ENCODE assay signal across 25 cellular contexts in the genomic region with DNA sequence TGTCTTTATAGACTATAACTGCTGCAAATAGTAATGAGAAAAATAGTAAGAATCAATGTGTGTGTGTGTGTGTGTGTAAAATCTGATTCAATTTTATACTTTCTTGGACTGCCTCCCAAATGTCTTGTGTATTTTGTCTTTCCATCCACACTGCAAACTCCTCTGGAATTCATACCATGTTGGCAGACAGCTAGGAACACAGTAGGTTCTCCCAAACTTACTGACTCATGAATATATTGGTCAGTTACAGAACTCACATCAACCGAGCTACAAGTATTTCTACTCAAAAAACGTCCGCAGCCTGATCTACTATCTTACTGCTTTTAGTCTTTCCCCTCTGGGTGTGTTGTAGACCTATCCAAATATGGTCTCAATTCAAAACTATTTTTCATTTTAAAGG.
A peak's percentile ranks its signal among the peaks of the same experiment; 100 is the strongest.
DNase-seq lines count a peak whose midpoint lies in the region; TF ChIP-seq lines count a peak whose summit lies in the region.
"Had no signal": no experiment of that assay in that cellular context is flagged by ENCODE, and none has a peak within 500 bp of the region (broad histone marks: within the 10 kb centered on the region; RNA-seq: fewer than 3 reads in every experiment).

No MANE protein-coding gene starts in this region.

- H3K4me3 ChIP-seq in MG63 (no peak overlapping the region), adipocyte (ENCODE audit: low read length) (no peak overlapping the region), choroid plexus epithelial cell (ENCODE audit: low read depth, low read length) (no peak overlapping the region)
- H3K4me3 ChIP-seq: A549; BLaER1 treated with 17β-estradiol and CSF1 and Interleukin-3, amounts not matched to agents 10 nM and 100 nM; PC-9 had no signal

- DNase-seq in MG63 (peak; percentile 43), adipocyte (ENCODE audit: low read depth) (peak; percentile 56), choroid plexus epithelial cell (ENCODE audit: low read depth) (peak; percentile 73), smooth muscle cell of the brain vasculature (ENCODE audit: low read depth, low spot score) (peak; percentile 68), NCI-H526 treated with DMSO at 0.1 percent for 48 hours (lab: John Stamatoyannopoulos, UW) (no peak), NOMO-1 treated with dmso at 0.1 percent for 144 hours (lab: John Stamatoyannopoulos, UW; ENCODE audit: unreplicated experiment) (no peak)
- no peak for DNase-seq in activated CD4-positive, CD25-positive, alpha-beta regulatory T cell (lab: John Stamatoyannopoulos, UW)
- DNase-seq: AML-193; CD4-positive, alpha-beta T cell; DMS53; HCEC 1CT; IMR-90; NCI-H1048; NCI-H1436; NCI-H187; NCI-H2171 treated with DMSO at 0.1 percent for 48 hours; NCI-H345; NCI-H524; NCI-H774; PC-9; RPMI8226; SHP77 treated with DMSO at 0.1 percent for 48 hours had no signal

- H3K27me3 ChIP-seq in MG63: no peaks in the 10 kb centered on the region
- H3K27me3 ChIP-seq in adipocyte (replicated peaks; ENCODE audit: control insufficient read depth, insufficient read depth, low read length): no peaks in the 10 kb centered on the region
- H3K27me3 ChIP-seq: BLaER1 treated with 17β-estradiol and CSF1 and Interleukin-3, amounts not matched to agents 10 nM and 100 nM had no signal

- no peaks in the 10 kb centered on the region for H3K36me3 ChIP-seq in MG63
- no peaks in the 10 kb centered on the region for H3K36me3 ChIP-seq in adipocyte (ENCODE audit: control insufficient read depth, insufficient read depth, low read length, severe bottlenecking)
- H3K36me3 ChIP-seq: BLaER1 treated with 17β-estradiol and CSF1 and Interleukin-3, amounts not matched to agents 10 nM and 100 nM had no signal

- H3K9me3 ChIP-seq in MG63 (no peaks in the 10 kb centered on the region), adipocyte (ENCODE audit: control insufficient read depth, low read length) (peaks cover under 1% of the 10 kb centered on the region)

- no peaks in the 10 kb centered on the region for H3K4me1 ChIP-seq in adipocyte (ENCODE audit: control insufficient read depth, insufficient read depth, low read length)
- H3K4me1 ChIP-seq: A549; BLaER1 treated with 17β-estradiol and CSF1 and Interleukin-3, amounts not matched to agents 10 nM and 100 nM had no signal

- H3K9ac ChIP-seq in adipocyte (ENCODE audit: low read length): no peak overlapping the region
- H3K9ac ChIP-seq: BLaER1 treated with 17β-estradiol and CSF1 and Interleukin-3, amounts not matched to agents 10 nM and 100 nM; KMS-11 had no signal

- TF ChIP-seq CTCF in choroid plexus epithelial cell (conservative IDR thresholded peaks at IDR 0.05; ENCODE audit: low read depth, low read length): no peak

Comparison
In these comparisons a context has a peak if more than half of its experiments do, and no peak if none do; other contexts are left out.
1. DNase-seq: peak in MG63 (single experiment), adipocyte (single experiment), choroid plexus epithelial cell (single experiment) and smooth muscle cell of the brain vasculature (single experiment); none in NCI-H526 treated with DMSO at 0.1 percent for 48 hours (single experiment), activated CD4-positive, CD25-positive, alpha-beta regulatory T cell (0 of 4) and NOMO-1 treated with dmso at 0.1 percent for 144 hours (single experiment).